Comparison of ENCODE assay signal across 9 cellular contexts in the genomic region with DNA sequence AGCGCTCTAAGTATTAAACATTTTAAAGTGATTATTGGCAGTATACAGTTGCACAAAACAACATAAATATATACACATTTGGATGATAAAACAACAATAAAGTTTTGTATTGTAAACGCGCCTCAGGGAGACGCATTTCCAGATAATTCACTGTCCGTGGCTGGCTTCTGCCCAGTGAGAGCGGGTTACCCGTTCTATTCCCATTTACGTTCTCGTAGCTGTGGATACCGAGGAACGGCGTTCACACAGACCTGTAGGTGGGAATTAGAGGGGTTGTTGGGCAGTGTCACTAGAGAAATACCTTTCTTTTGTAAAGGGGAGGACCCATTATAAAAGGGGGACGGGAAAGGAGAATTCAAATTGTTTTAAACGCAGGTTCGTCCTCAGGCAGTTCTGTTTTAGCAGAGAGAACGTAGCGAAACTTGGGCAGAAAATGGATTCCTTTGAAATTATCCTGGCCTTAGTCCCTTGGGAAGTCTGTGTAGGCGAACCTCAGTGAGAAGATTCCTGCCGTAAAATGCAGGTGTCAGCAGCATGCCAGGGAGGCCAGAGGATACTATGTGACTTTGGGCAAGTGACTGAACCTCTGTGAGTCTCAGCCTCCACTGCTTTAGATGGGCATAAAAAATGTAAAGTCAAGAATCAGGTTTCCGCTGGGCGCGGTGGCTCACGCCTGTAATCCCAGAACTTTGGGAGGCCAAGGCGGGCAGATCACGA. TPM values are rescaled to one million over a fixed set of nuclear protein-coding genes. Genes with fewer than 3 reads are reported as not detected.
A peak's percentile ranks its signal among the peaks of the same experiment; 100 is the strongest.
DNase-seq lines count a peak whose midpoint lies in the region; ATAC-seq, FAIRE-seq and TF ChIP-seq lines count a peak whose summit lies in the region.
"Had no signal": no experiment of that assay in that cellular context is flagged by ENCODE, and none has a peak within 500 bp of the region (broad histone marks: within the 10 kb centered on the region; RNA-seq: fewer than 3 reads in every experiment).

No MANE protein-coding gene starts in this region.

- H3K36me3 ChIP-seq in brain microvascular endothelial cell (replicated peaks): no peaks in the 10 kb centered on the region

- 26% methylated on average over 25 of the region's 25 CpGs for WGBS in A549 (ENCODE audit: missing lambda C conversion rate)

- H3K27ac ChIP-seq in A549 (peak overlapping the region; percentile 85 to 97), brain microvascular endothelial cell (peak overlapping the region; percentile 93)

- H3K4me3 ChIP-seq in A549 (peak overlapping the region; percentile 64), brain microvascular endothelial cell (ENCODE audit: low read depth, low read length) (peak overlapping the region; percentile 92)

- in situ Hi-C loops in brain microvascular endothelial cell (cut with HindIII; ENCODE audit: low pct_ligation_motif_present, low sequenced_read_pairs): no loop called here

- H3K4me2 ChIP-seq in A549: peak overlapping the region; percentile 78

- no peak for TF ChIP-seq EP300 in A549 (IDR thresholded peaks at IDR 0.05)

- H3K9me3 ChIP-seq in A549: no peaks in the 10 kb centered on the region

- POLR2A ChIA-PET in A549 (lab: Yijun Ruan, JAX): interaction anchor here (0.9 kb wide), 1 partner anchor 119 kb away, joined by 9 read pairs; no protein-coding TSS in a partner anchor

- TF ChIP-seq CTCF in A549 (IDR thresholded peaks at IDR 0.05) (no peak), brain microvascular endothelial cell (IDR thresholded peaks at IDR 0.05; ENCODE audit: low read depth, low read length, missing control alignments) (no peak)

- CTCF ChIA-PET in A549 (lab: Yijun Ruan, JAX): interaction anchor here (0.5 kb wide), 1 partner anchor 91 kb away, joined by 3 read pairs; no protein-coding TSS in a partner anchor

- DNase-seq in A549 (ENCODE audit: low read depth in 1 of 2, low spot score in 1 of 2) (peak in 1 of 2 experiments; percentile 25), HTR-8/SVneo (ENCODE audit: insufficient read length, low spot score) (peak; percentile 55), brain microvascular endothelial cell (no peak), lung microvascular endothelial cell (ENCODE audit: low read depth in 2 of 2) (peak; percentile 37 to 52), NCI-H1048 (lab: John Stamatoyannopoulos, UW) (no peak)

- no peak for ATAC-seq in A549
- ATAC-seq in activated CD4-positive, CD25-positive, alpha-beta regulatory T cell treated with anti-CD3 and anti-CD28 coated beads, Interleukin-2, amount 50 U/mL, for 24 hours: no peak
- ATAC-seq in HG03460 (IDR thresholded peaks at IDR 0.05; ENCODE audit: unreplicated experiment): no peak
- ATAC-seq in GM21786 (IDR thresholded peaks at IDR 0.05; ENCODE audit: unreplicated experiment): no peak

- peaks cover 21% of the 10 kb centered on the region; the same call in 2 of the 3 replicates for H3K4me1 ChIP-seq in A549

- TF ChIP-seq POLR2A in A549 (IDR thresholded peaks at IDR 0.05; ENCODE audit: low read length): no peak

- no peak for TF ChIP-seq RAD21 in A549 (conservative IDR thresholded peaks at IDR 0.05 in 1 of 2, IDR thresholded peaks at IDR 0.05 in 1 of 2)

- no peak for FAIRE-seq in A549 (lab: Jason Lieb, UNC)
- FAIRE-seq in HTR-8/SVneo (lab: Jason Lieb, UNC): peak; percentile 51
- FAIRE-seq: islet of Langerhans had no signal

- H3K27me3 ChIP-seq in brain microvascular endothelial cell (replicated peaks): no peaks in the 10 kb centered on the region

TF ChIP-seq in A549, 52 proteins besides CTCF, POLR2A, EP300 and RAD21:
- TF ChIP-seq NPAS2 (CRISPR knock-in tag; IDR thresholded peaks at IDR 0.05; ENCODE audit: borderline replicate concordance): no peak
- TF ChIP-seq FOSL2 (IDR thresholded peaks at IDR 0.05): no peak
- TF ChIP-seq FOSL2 (CRISPR knock-in tag; IDR thresholded peaks at IDR 0.05): no peak
- no peak for TF ChIP-seq NR3C1 (IDR thresholded peaks at IDR 0.05)
- no peak for TF ChIP-seq PHF8 (IDR thresholded peaks at IDR 0.05; ENCODE audit: borderline replicate concordance, low read depth)
- TF ChIP-seq JUN (IDR thresholded peaks at IDR 0.05): no peak
- TF ChIP-seq MYC (IDR thresholded peaks at IDR 0.05; ENCODE audit: borderline replicate concordance, low read length): no peak
- no peak for TF ChIP-seq GATA3 (IDR thresholded peaks at IDR 0.05; ENCODE audit: borderline replicate concordance)
- TF ChIP-seq ESRRA (IDR thresholded peaks at IDR 0.05; ENCODE audit: borderline replicate concordance, low read length): no peak
- TF ChIP-seq ZNF302 (CRISPR knock-in tag; IDR thresholded peaks at IDR 0.05): no peak
- TF ChIP-seq FOXS1 (CRISPR knock-in tag; IDR thresholded peaks at IDR 0.05): no peak
- no peak for TF ChIP-seq RARB (CRISPR knock-in tag; IDR thresholded peaks at IDR 0.05)
- no peak for TF ChIP-seq ZSCAN20 (CRISPR knock-in tag; IDR thresholded peaks at IDR 0.05)
- TF ChIP-seq SREBF2 (IDR thresholded peaks at IDR 0.05): no peak
- TF ChIP-seq, protein P1, sequence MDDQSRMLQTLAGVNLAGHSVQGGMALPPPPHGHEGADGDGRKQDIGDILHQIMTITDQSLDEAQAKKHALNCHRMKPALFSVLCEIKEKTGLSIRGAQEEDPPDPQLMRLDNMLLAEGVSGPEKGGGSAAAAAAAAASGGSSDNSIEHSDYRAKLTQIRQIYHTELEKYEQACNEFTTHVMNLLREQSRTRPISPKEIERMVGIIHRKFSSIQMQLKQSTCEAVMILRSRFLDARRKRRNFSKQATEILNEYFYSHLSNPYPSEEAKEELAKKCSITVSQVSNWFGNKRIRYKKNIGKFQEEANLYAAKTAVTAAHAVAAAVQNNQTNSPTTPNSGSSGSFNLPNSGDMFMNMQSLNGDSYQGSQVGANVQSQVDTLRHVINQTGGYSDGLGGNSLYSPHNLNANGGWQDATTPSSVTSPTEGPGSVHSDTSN (IDR thresholded peaks at IDR 0.05): no peak
- no peak for TF ChIP-seq CEBPB (IDR thresholded peaks at IDR 0.05)
- no peak for TF ChIP-seq POLR2AphosphoS2 (conservative IDR thresholded peaks at IDR 0.05; ENCODE audit: low read length)
- TF ChIP-seq, protein P2, sequence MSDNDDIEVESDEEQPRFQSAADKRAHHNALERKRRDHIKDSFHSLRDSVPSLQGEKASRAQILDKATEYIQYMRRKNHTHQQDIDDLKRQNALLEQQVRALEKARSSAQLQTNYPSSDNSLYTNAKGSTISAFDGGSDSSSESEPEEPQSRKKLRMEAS (IDR thresholded peaks at IDR 0.05): no peak
- no peak for TF ChIP-seq RNF2 (IDR thresholded peaks at IDR 0.05; ENCODE audit: borderline replicate concordance, low read depth)
- no peak for TF ChIP-seq KDM1A (IDR thresholded peaks at IDR 0.05; ENCODE audit: low read depth)
TF ChIP-seq in A549: peak in this region for 0.

RNA-seq across cellular contexts. Expression of gene MTG2, which starts 0.8 kb away (rescaled TPM):
- polyA plus RNA-seq in A549 (2011; rRNA removed) (21.8 and 21.9 TPM in 2 replicates), A549 (2017; fragmentation: RNase III; extraction: RNeasy Plus Mini Kit Qiagen cat#74134 plus additional on column Dnase treatment) (25.3 to 28.7 TPM (median 25.7 TPM) in 3 replicates)
- polyA plus RNA-seq in A549 (2012; cell fraction: cytosol; rRNA removed): 31.9 and 32.0 TPM in 2 replicates
- polyA plus RNA-seq in A549 (2012; cell fraction: nucleus; rRNA removed): 44.3 and 54.0 TPM in 2 replicates
- polyA minus RNA-seq in A549 (2011; rRNA and poly(A)+ RNA removed): 14.9 and 17.7 TPM in 2 replicates
- 7.4 and 10.9 TPM in 2 replicates for total RNA-seq in lung microvascular endothelial cell

RNA-seq across cellular contexts. Expression of gene HRH3, which starts 36.5 kb away (rescaled TPM):
- polyA plus RNA-seq in A549 (2011; rRNA removed) (not detected in 2 replicates), A549 (2017; fragmentation: RNase III; extraction: RNeasy Plus Mini Kit Qiagen cat#74134 plus additional on column Dnase treatment) (not detected in 3 replicates)
- not detected in 2 replicates for polyA plus RNA-seq in A549 (2012; cell fraction: cytosol; rRNA removed)
- not detected in 2 replicates for polyA plus RNA-seq in A549 (2012; cell fraction: nucleus; rRNA removed)
- polyA minus RNA-seq in A549 (2011; rRNA and poly(A)+ RNA removed): not detected in 2 replicates
- not detected in 2 replicates for total RNA-seq in lung microvascular endothelial cell

RNA-seq across cellular contexts. Expression of gene SS18L1, which starts 40.0 kb away (rescaled TPM):
- polyA plus RNA-seq in A549 (2011; rRNA removed) (7.4 and 7.5 TPM in 2 replicates), A549 (2017; fragmentation: RNase III; extraction: RNeasy Plus Mini Kit Qiagen cat#74134 plus additional on column Dnase treatment) (12.0 to 13.1 TPM (median 12.9 TPM) in 3 replicates)
- 14.2 and 19.2 TPM in 2 replicates for polyA plus RNA-seq in A549 (2012; cell fraction: cytosol; rRNA removed)
- polyA plus RNA-seq in A549 (2012; cell fraction: nucleus; rRNA removed): 42.3 and 66.6 TPM in 2 replicates
- polyA minus RNA-seq in A549 (2011; rRNA and poly(A)+ RNA removed): 8.4 and 12.7 TPM in 2 replicates
- 6.8 and 8.1 TPM in 2 replicates for total RNA-seq in lung microvascular endothelial cell

RNA-seq across cellular contexts. Expression of gene PSMA7, which starts 40.4 kb away (rescaled TPM):
- 494 and 562 TPM in 2 replicates for polyA plus RNA-seq in A549 (2011; rRNA removed)
- 893 and 1,062 TPM in 2 replicates for polyA plus RNA-seq in A549 (2012; cell fraction: cytosol; rRNA removed)
- polyA plus RNA-seq in A549 (2012; cell fraction: nucleus; rRNA removed): 797 and 808 TPM in 2 replicates
- 496 to 535 TPM (median 511 TPM) in 3 replicates for polyA plus RNA-seq in A549 (2017; fragmentation: RNase III; extraction: RNeasy Plus Mini Kit Qiagen cat#74134 plus additional on column Dnase treatment)
- 208 and 235 TPM in 2 replicates for polyA minus RNA-seq in A549 (2011; rRNA and poly(A)+ RNA removed)
- total RNA-seq in lung microvascular endothelial cell: 293 and 309 TPM in 2 replicates

RNA-seq across cellular contexts. Expression of gene OSBPL2, which starts 54.7 kb away (rescaled TPM):
- polyA plus RNA-seq in A549 (2011; rRNA removed) (12.8 and 14.8 TPM in 2 replicates), A549 (2017; fragmentation: RNase III; extraction: RNeasy Plus Mini Kit Qiagen cat#74134 plus additional on column Dnase treatment) (13.7 to 15.3 TPM (median 14.6 TPM) in 3 replicates)
- polyA plus RNA-seq in A549 (2012; cell fraction: cytosol; rRNA removed): 10.0 and 10.9 TPM in 2 replicates
- polyA plus RNA-seq in A549 (2012; cell fraction: nucleus; rRNA removed): 14.7 and 21.9 TPM in 2 replicates
- polyA minus RNA-seq in A549 (2011; rRNA and poly(A)+ RNA removed): 20.7 and 22.4 TPM in 2 replicates
- 18.7 and 34.9 TPM in 2 replicates for total RNA-seq in lung microvascular endothelial cell

Comparison
In these comparisons a context has a peak if more than half of its experiments do, and no peak if none do; other contexts are left out.
1. DNase-seq: peak in HTR-8/SVneo (single experiment) and lung microvascular endothelial cell (2 of 2); none in brain microvascular endothelial cell (single experiment) and NCI-H1048 (single experiment).